ENCODE assay signal across 8 cellular contexts in the genomic region with DNA sequence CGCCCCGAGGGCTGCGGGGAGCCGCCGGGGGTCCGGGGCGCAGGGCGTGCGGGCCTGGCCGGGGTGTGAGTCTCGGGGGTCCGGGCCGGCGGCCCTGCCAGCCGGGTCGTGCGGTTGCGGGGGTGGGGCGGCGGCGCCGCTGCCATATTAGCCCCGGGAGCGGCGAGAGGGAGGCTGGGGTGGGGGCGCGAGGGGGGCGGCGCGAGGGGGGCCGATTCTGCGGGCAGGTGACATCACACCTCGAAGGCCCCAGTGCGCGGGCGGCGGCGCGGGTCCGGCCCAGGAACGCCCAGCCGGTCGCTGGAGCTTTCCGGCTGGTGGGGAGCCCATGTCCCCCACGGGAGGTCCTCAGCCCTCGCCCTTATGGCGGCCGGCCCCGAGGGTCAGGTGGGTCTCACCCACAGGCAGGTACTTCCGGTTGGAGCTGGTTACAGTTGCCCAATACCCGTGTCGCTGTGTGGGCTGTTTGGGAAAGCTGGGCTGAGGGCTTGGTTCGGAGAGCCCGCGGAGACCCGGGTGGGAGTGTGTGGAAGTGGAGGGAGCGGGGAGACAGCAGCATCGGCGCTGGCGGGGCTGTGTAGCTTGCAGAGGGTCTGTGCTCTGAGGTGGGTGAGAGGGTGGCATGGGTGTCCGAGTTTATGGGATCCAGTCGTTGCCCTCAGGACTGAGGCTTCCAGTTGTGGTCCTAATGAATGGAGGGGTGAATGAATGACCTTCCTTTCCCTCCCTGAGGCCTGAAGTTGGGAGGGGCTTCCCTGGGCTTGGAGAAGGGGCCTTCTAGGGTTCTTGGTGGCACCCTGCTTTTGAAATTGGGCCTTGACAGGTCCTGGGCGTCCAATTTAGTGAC. TPM values are rescaled to one million over a fixed set of nuclear protein-coding genes. Genes with fewer than 3 reads are reported as not detected.
DNase-seq lines count a peak whose midpoint lies in the region; ATAC-seq, FAIRE-seq and TF ChIP-seq lines count a peak whose summit lies in the region.

No MANE protein-coding gene starts in this region.

- intact Hi-C loops in heart left ventricle (cut with DNase I) (loop anchor here in 2 of 10 donors (1.0 to 10.0 kb wide), 2 partner anchors 23 to 250 kb away; a partner anchor contains a TSS), Right ventricle myocardium inferior (cut with DNase I) (loop anchor here (5.0 kb wide), 1 partner anchor 307 kb away; a partner anchor contains a TSS), head of caudate nucleus (cut with DNase I) (no loop called here)
- intact Hi-C loops in activated T-helper 1 cell treated with anti-CD3 and anti-CD28 coated beads, Interleukin-12 subunit alpha, Interleukin-12 subunit beta, Interleukin-2, Interleukin-4 antibody, amounts not matched to agents 30 ng/mL and 10 ng/mL and 1 ng/mL, durations not matched to agents 14 hours and 24 hours and 36 hours (cut with micrococcal nuclease): loop anchor here (10.0 kb wide), 1 partner anchor 390 kb away; no protein-coding TSS in a partner anchor

- 1 to 2% (median 1%) methylated on average over 21 to 63 of the region's 63 CpGs for WGBS in heart left ventricle, 4 donors

- no peaks in the 10 kb centered on the region for H3K27me3 ChIP-seq in heart left ventricle
- H3K27me3 ChIP-seq in skeletal muscle satellite cell (ENCODE audit: control insufficient read depth, insufficient read depth, low read length): no peaks in the 10 kb centered on the region

- H3K27ac ChIP-seq in heart left ventricle: peak overlapping the region; percentile 93 to 99 (median 95)

- H3K36me3 Mint-ChIP-seq in activated T-helper 1 cell treated with anti-CD3 and anti-CD28 coated beads, Interleukin-12 subunit alpha, Interleukin-12 subunit beta, Interleukin-2, Interleukin-4 antibody, amounts not matched to agents 30 ng/mL and 10 ng/mL and 1 ng/mL, durations not matched to agents 14 hours and 24 hours and 36 hours (ENCODE audit: low read depth): peaks cover 7% of the 10 kb centered on the region

- no peak for FAIRE-seq in frontal cortex (lab: Jason Lieb, UNC)

- DNase-seq in heart left ventricle (peak in 1 of 5 donors; percentile 71), Right ventricle myocardium inferior (ENCODE audit: missing footprints) (no peak), germinal center (ENCODE audit: low spot score) (peak; percentile 43), SKM-1 (lab: John Stamatoyannopoulos, UW; ENCODE audit: unreplicated experiment) (no peak), frontal cortex (ENCODE audit: low spot score in 2 of 2) (no peak), head of caudate nucleus (no peak)
- no peak for DNase-seq in activated T-helper 1 cell treated with anti-CD3 and anti-CD28 coated beads, Interleukin-12 subunit alpha, Interleukin-12 subunit beta, Interleukin-2, Interleukin-4 antibody, amounts not matched to agents 30 ng/mL and 10 ng/mL and 1 ng/mL, durations not matched to agents 14 hours and 24 hours and 36 hours (ENCODE audit: low spot score)

- no peaks in the 10 kb centered on the region for H3K9me3 Mint-ChIP-seq in activated T-helper 1 cell treated with anti-CD3 and anti-CD28 coated beads, Interleukin-12 subunit alpha, Interleukin-12 subunit beta, Interleukin-2, Interleukin-4 antibody, amounts not matched to agents 30 ng/mL and 10 ng/mL and 1 ng/mL, durations not matched to agents 14 hours and 24 hours and 36 hours

- peak overlapping the region; percentile 87 to 100 (median 96) for H3K4me3 ChIP-seq in heart left ventricle
- peak overlapping the region; percentile 90 for H3K4me3 ChIP-seq in skeletal muscle satellite cell (ENCODE audit: low read length)

- H3K4me2 ChIP-seq in skeletal muscle satellite cell (ENCODE audit: low read length): peak overlapping the region; percentile 99

- H3K4me1 ChIP-seq in heart left ventricle (peaks cover 20 to 81% (median 53%) of the 10 kb centered on the region in 12 donors), skeletal muscle satellite cell (ENCODE audit: control insufficient read depth, insufficient read depth, low read length) (peaks cover 57% of the 10 kb centered on the region)

- H3K4me1 Mint-ChIP-seq in activated T-helper 1 cell treated with anti-CD3 and anti-CD28 coated beads, Interleukin-12 subunit alpha, Interleukin-12 subunit beta, Interleukin-2, Interleukin-4 antibody, amounts not matched to agents 30 ng/mL and 10 ng/mL and 1 ng/mL, durations not matched to agents 14 hours and 24 hours and 36 hours (ENCODE audit: low read depth): peaks cover 39% of the 10 kb centered on the region

- H3K9ac ChIP-seq in skeletal muscle satellite cell (ENCODE audit: low read depth, low read length): peak overlapping the region; percentile 93

- peaks cover 6% of the 10 kb centered on the region for H3K27me3 Mint-ChIP-seq in activated T-helper 1 cell treated with anti-CD3 and anti-CD28 coated beads, Interleukin-12 subunit alpha, Interleukin-12 subunit beta, Interleukin-2, Interleukin-4 antibody, amounts not matched to agents 30 ng/mL and 10 ng/mL and 1 ng/mL, durations not matched to agents 14 hours and 24 hours and 36 hours (ENCODE audit: insufficient read depth)

- H3K9me3 ChIP-seq in heart left ventricle (no peaks in the 10 kb centered on the region), skeletal muscle satellite cell (replicated peaks; ENCODE audit: low read length) (no peaks in the 10 kb centered on the region)

- no peak for TF ChIP-seq CTCF in heart left ventricle (IDR thresholded peaks at IDR 0.05)

- peak overlapping the region; percentile 88 for H3K27ac Mint-ChIP-seq in activated T-helper 1 cell treated with anti-CD3 and anti-CD28 coated beads, Interleukin-12 subunit alpha, Interleukin-12 subunit beta, Interleukin-2, Interleukin-4 antibody, amounts not matched to agents 30 ng/mL and 10 ng/mL and 1 ng/mL, durations not matched to agents 14 hours and 24 hours and 36 hours

- TF ChIP-seq POLR2A in heart left ventricle (IDR thresholded peaks at IDR 0.05): no peak

- H3K36me3 ChIP-seq in heart left ventricle (peaks cover 0 to 14% (median 4%) of the 10 kb centered on the region in 9 donors), skeletal muscle satellite cell (ENCODE audit: insufficient read depth, low read length) (peaks cover 10% of the 10 kb centered on the region)

- ATAC-seq in heart left ventricle (no peak), Right ventricle myocardium inferior (no peak)

- peak overlapping the region; percentile 91 for H3K4me3 Mint-ChIP-seq in activated T-helper 1 cell treated with anti-CD3 and anti-CD28 coated beads, Interleukin-12 subunit alpha, Interleukin-12 subunit beta, Interleukin-2, Interleukin-4 antibody, amounts not matched to agents 30 ng/mL and 10 ng/mL and 1 ng/mL, durations not matched to agents 14 hours and 24 hours and 36 hours

RNA-seq across cellular contexts. Expression of a gene that starts 0.8 kb away (rescaled TPM):
- total RNA-seq in heart left ventricle (100 to 1,000 TPM in 7 of 9 donors, 10 to 100 TPM in 2; 61.6 to 209 (median 129) TPM), Right ventricle myocardium inferior (137 TPM), frontal cortex (10.6 TPM)
- polyA plus RNA-seq in heart left ventricle: 100 to 1,000 TPM; 132 to 232 TPM
- total RNA-seq in activated T-helper 1 cell treated with anti-CD3 and anti-CD28 coated beads, Interleukin-12 subunit alpha, Interleukin-12 subunit beta, Interleukin-2, Interleukin-4 antibody, amounts not matched to agents 30 ng/mL and 10 ng/mL and 1 ng/mL, durations not matched to agents 14 hours and 24 hours and 36 hours: 117 and 119 TPM in 2 replicates
- 32.4 and 40.8 TPM in 2 replicates for total RNA-seq in skeletal muscle satellite cell (2012; rRNA removed)

RNA-seq across cellular contexts. Expression of a gene that starts 5.6 kb away (rescaled TPM):
- 10 to 100 TPM in 5 of 9 donors, 1 to 10 TPM in 4; 8.9 to 34.0 (median 11.8) TPM for total RNA-seq in heart left ventricle
- polyA plus RNA-seq in heart left ventricle: 10 to 100 TPM in 1 of 2 donors, 1 to 10 TPM in 1; 9.4 to 13.2 TPM
- total RNA-seq in Right ventricle myocardium inferior: 16.2 TPM
- 32.4 and 38.3 TPM in 2 replicates for total RNA-seq in activated T-helper 1 cell treated with anti-CD3 and anti-CD28 coated beads, Interleukin-12 subunit alpha, Interleukin-12 subunit beta, Interleukin-2, Interleukin-4 antibody, amounts not matched to agents 30 ng/mL and 10 ng/mL and 1 ng/mL, durations not matched to agents 14 hours and 24 hours and 36 hours
- 59.8 and 64.9 TPM in 2 replicates for total RNA-seq in skeletal muscle satellite cell (2012; rRNA removed)
- 11.4 TPM for total RNA-seq in frontal cortex

RNA-seq across cellular contexts. Expression of a gene that starts 16.7 kb away (rescaled TPM):
- total RNA-seq in heart left ventricle: under 1 TPM in 1 of 9 donors, not detected in 8; 0.18 TPM
- polyA plus RNA-seq in heart left ventricle: under 1 TPM; 0.04 to 0.27 TPM
- not detected for total RNA-seq in Right ventricle myocardium inferior
- 0.23 and 0.49 TPM in 2 replicates for total RNA-seq in activated T-helper 1 cell treated with anti-CD3 and anti-CD28 coated beads, Interleukin-12 subunit alpha, Interleukin-12 subunit beta, Interleukin-2, Interleukin-4 antibody, amounts not matched to agents 30 ng/mL and 10 ng/mL and 1 ng/mL, durations not matched to agents 14 hours and 24 hours and 36 hours
- total RNA-seq in skeletal muscle satellite cell (2012; rRNA removed): not detected in 2 replicates
- total RNA-seq in frontal cortex: 0.41 TPM

RNA-seq across cellular contexts. Expression of a gene that starts 23.3 kb away (rescaled TPM):
- total RNA-seq in heart left ventricle (10 to 100 TPM; 29.1 to 54.1 (median 40.4) TPM), Right ventricle myocardium inferior (47.1 TPM), frontal cortex (28.5 TPM)
- polyA plus RNA-seq in heart left ventricle: 10 to 100 TPM; 12.3 to 32.3 TPM
- total RNA-seq in activated T-helper 1 cell treated with anti-CD3 and anti-CD28 coated beads, Interleukin-12 subunit alpha, Interleukin-12 subunit beta, Interleukin-2, Interleukin-4 antibody, amounts not matched to agents 30 ng/mL and 10 ng/mL and 1 ng/mL, durations not matched to agents 14 hours and 24 hours and 36 hours: 50.8 and 60.2 TPM in 2 replicates
- total RNA-seq in skeletal muscle satellite cell (2012; rRNA removed): 14.7 and 17.5 TPM in 2 replicates

RNA-seq across cellular contexts. Expression of a gene that starts 39.6 kb away (rescaled TPM):
- total RNA-seq in heart left ventricle (10 to 100 TPM in 8 of 9 donors, 1 to 10 TPM in 1; 8.9 to 19.2 (median 11.9) TPM), Right ventricle myocardium inferior (14.8 TPM), frontal cortex (24.5 TPM)
- 1 to 10 TPM; 4.0 to 6.7 TPM for polyA plus RNA-seq in heart left ventricle
- 19.6 and 24.6 TPM in 2 replicates for total RNA-seq in activated T-helper 1 cell treated with anti-CD3 and anti-CD28 coated beads, Interleukin-12 subunit alpha, Interleukin-12 subunit beta, Interleukin-2, Interleukin-4 antibody, amounts not matched to agents 30 ng/mL and 10 ng/mL and 1 ng/mL, durations not matched to agents 14 hours and 24 hours and 36 hours
- total RNA-seq in skeletal muscle satellite cell (2012; rRNA removed): 13.2 and 16.4 TPM in 2 replicates
